Comparison of ENCODE assay signal across 1 cellular context in the genomic region with DNA sequence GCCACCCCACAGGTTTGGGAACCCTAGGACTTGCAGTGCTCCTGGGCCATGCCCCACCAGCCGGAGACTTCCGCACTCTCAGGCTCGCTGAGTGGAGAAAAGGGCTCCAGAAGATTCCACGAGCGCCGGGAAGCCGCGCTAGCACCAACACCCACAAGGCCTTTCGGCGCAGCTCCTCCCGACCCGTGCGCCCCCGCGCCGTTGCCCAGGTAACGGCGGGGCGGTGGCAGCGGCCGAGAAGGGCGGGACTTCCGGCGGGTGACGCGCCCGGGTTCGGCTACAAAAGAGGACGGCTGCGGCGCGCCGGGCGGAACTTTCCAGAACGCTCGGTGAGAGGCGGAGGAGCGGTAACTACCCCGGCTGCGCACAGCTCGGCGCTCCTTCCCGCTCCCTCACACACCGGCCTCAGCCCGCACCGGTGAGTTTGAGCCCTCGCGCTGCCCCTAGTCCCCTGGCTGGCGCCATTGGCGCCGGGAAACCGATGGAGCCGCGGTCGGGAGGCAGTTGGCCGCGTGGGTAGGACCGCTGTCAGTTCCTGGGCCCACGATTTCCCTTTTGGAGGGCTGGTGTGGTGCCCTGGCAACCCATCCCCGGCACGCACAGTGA.
TF ChIP-seq lines count a peak whose summit lies in the region.

A gene (plus strand): TSS at position 308 of the 606 bp plus-strand sequence. CDS start 1,212 bp downstream, outside the sequence.

TF ChIP-seq in K562, 482 proteins besides CTCF, POLR2A, EP300 and RAD21 (continued from another document and continues in another):
- 0 out of 2 replicates have a peak, but pooled peaks have one; percentile 43 for TF ChIP-seq FOXP1 (CRISPR knock-in tag; IDR thresholded peaks at IDR 0.05)
- TF ChIP-seq, protein P1, sequence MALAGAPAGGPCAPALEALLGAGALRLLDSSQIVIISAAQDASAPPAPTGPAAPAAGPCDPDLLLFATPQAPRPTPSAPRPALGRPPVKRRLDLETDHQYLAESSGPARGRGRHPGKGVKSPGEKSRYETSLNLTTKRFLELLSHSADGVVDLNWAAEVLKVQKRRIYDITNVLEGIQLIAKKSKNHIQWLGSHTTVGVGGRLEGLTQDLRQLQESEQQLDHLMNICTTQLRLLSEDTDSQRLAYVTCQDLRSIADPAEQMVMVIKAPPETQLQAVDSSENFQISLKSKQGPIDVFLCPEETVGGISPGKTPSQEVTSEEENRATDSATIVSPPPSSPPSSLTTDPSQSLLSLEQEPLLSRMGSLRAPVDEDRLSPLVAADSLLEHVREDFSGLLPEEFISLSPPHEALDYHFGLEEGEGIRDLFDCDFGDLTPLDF (CRISPR knock-in tag; IDR thresholded peaks at IDR 0.05): peak; percentile 59; the same call in 1 of the 2 replicates
- no peak for TF ChIP-seq FOSL1 (tag; conservative IDR thresholded peaks at IDR 0.05)
- TF ChIP-seq PHF20 (IDR thresholded peaks at IDR 0.05; ENCODE audit: partially characterized antibody): peak; percentile 33
- no peak for TF ChIP-seq ZNF197 (CRISPR knock-in tag; IDR thresholded peaks at IDR 0.05; ENCODE audit: low read depth)
- TF ChIP-seq ETV1 (tag; conservative IDR thresholded peaks at IDR 0.05; ENCODE audit: low read depth): no peak; the same call in 1 of the 2 replicates
- peak; percentile 100 for TF ChIP-seq RBFOX2 (IDR thresholded peaks at IDR 0.05; ENCODE audit: low read depth, low read length)
- no peak for TF ChIP-seq HLTF (IDR thresholded peaks at IDR 0.05)
- TF ChIP-seq ZNF140 (CRISPR knock-in tag; IDR thresholded peaks at IDR 0.05): no peak
- no peak for TF ChIP-seq KLF10 (CRISPR knock-in tag; IDR thresholded peaks at IDR 0.05)
- TF ChIP-seq U2AF1 (optimal IDR thresholded peaks at IDR 0.05; ENCODE audit: low read depth, low read length): peak; percentile 61
- no peak for TF ChIP-seq MTF1 (CRISPR knock-in tag; IDR thresholded peaks at IDR 0.05; ENCODE audit: borderline replicate concordance)
- TF ChIP-seq, protein P2, sequence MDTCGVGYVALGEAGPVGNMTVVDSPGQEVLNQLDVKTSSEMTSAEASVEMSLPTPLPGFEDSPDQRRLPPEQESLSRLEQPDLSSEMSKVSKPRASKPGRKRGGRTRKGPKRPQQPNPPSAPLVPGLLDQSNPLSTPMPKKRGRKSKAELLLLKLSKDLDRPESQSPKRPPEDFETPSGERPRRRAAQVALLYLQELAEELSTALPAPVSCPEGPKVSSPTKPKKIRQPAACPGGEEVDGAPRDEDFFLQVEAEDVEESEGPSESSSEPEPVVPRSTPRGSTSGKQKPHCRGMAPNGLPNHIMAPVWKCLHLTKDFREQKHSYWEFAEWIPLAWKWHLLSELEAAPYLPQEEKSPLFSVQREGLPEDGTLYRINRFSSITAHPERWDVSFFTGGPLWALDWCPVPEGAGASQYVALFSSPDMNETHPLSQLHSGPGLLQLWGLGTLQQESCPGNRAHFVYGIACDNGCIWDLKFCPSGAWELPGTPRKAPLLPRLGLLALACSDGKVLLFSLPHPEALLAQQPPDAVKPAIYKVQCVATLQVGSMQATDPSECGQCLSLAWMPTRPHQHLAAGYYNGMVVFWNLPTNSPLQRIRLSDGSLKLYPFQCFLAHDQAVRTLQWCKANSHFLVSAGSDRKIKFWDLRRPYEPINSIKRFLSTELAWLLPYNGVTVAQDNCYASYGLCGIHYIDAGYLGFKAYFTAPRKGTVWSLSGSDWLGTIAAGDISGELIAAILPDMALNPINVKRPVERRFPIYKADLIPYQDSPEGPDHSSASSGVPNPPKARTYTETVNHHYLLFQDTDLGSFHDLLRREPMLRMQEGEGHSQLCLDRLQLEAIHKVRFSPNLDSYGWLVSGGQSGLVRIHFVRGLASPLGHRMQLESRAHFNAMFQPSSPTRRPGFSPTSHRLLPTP (IDR thresholded peaks at IDR 0.05; ENCODE audit: borderline replicate concordance, extremely low read depth, insufficient read length): no peak
- TF ChIP-seq RAD51 (IDR thresholded peaks at IDR 0.05; ENCODE audit: borderline replicate concordance, low read depth): no peak
- TF ChIP-seq FIP1L1 (IDR thresholded peaks at IDR 0.05; ENCODE audit: low read depth, low read length, poor library complexity, severe bottlenecking): peak; percentile 81
- TF ChIP-seq ILF3 (IDR thresholded peaks at IDR 0.05; ENCODE audit: borderline replicate concordance): no peak; the same call in 1 of the 2 replicates
- TF ChIP-seq SNRNP70 (optimal IDR thresholded peaks at IDR 0.05; ENCODE audit: low read depth, low read length): no peak
- TF ChIP-seq, protein P3, sequence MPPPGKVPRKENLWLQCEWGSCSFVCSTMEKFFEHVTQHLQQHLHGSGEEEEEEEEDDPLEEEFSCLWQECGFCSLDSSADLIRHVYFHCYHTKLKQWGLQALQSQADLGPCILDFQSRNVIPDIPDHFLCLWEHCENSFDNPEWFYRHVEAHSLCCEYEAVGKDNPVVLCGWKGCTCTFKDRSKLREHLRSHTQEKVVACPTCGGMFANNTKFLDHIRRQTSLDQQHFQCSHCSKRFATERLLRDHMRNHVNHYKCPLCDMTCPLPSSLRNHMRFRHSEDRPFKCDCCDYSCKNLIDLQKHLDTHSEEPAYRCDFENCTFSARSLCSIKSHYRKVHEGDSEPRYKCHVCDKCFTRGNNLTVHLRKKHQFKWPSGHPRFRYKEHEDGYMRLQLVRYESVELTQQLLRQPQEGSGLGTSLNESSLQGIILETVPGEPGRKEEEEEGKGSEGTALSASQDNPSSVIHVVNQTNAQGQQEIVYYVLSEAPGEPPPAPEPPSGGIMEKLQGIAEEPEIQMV (tag; conservative IDR thresholded peaks at IDR 0.05; ENCODE audit: low read depth): no peak
- TF ChIP-seq, protein P4, sequence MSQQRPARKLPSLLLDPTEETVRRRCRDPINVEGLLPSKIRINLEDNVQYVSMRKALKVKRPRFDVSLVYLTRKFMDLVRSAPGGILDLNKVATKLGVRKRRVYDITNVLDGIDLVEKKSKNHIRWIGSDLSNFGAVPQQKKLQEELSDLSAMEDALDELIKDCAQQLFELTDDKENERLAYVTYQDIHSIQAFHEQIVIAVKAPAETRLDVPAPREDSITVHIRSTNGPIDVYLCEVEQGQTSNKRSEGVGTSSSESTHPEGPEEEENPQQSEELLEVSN (IDR thresholded peaks at IDR 0.05; ENCODE audit: borderline replicate concordance in 1 of 2, extremely low read depth in 1 of 2, insufficient read depth in 1 of 2, insufficient read length in 1 of 2, low read depth in 1 of 2, low read length in 1 of 2, poor library complexity in 1 of 2, severe bottlenecking in 1 of 2): peak in 1 of 2 experiments; percentile 35
- no peak for TF ChIP-seq WHSC1 (IDR thresholded peaks at IDR 0.05; ENCODE audit: low read length)
- TF ChIP-seq LARP7 (IDR thresholded peaks at IDR 0.05): no peak
- no peak for TF ChIP-seq ZNF146 (CRISPR knock-in tag; IDR thresholded peaks at IDR 0.05; ENCODE audit: unreplicated experiment)
- peak; percentile 91; the same call in 1 of the 2 replicates for TF ChIP-seq GTF2E2 (tag; IDR thresholded peaks at IDR 0.05)
- TF ChIP-seq IFI16 (CRISPR knock-in tag; IDR thresholded peaks at IDR 0.05): no peak
- no peak for TF ChIP-seq TRIM28 (IDR thresholded peaks at IDR 0.05)
- peak in 1 of 2 experiments; percentile 65; a peak in 1 of 4 replicates for TF ChIP-seq SIN3A (IDR thresholded peaks at IDR 0.05; ENCODE audit: borderline replicate concordance in 2 of 2, control insufficient read depth in 1 of 2, low read depth in 2 of 2, low read length in 2 of 2)
- TF ChIP-seq KLF6 (CRISPR knock-in tag; IDR thresholded peaks at IDR 0.05; ENCODE audit: borderline replicate concordance): no peak
- TF ChIP-seq C11orf30 (IDR thresholded peaks at IDR 0.05; ENCODE audit: low read depth): no peak
- no peak for TF ChIP-seq SRSF7 (optimal IDR thresholded peaks at IDR 0.05; ENCODE audit: low read depth, low read length)
- TF ChIP-seq ZNF274 (IDR thresholded peaks at IDR 0.05; ENCODE audit: borderline replicate concordance, low read depth, low read length): no peak
- TF ChIP-seq, protein P5, sequence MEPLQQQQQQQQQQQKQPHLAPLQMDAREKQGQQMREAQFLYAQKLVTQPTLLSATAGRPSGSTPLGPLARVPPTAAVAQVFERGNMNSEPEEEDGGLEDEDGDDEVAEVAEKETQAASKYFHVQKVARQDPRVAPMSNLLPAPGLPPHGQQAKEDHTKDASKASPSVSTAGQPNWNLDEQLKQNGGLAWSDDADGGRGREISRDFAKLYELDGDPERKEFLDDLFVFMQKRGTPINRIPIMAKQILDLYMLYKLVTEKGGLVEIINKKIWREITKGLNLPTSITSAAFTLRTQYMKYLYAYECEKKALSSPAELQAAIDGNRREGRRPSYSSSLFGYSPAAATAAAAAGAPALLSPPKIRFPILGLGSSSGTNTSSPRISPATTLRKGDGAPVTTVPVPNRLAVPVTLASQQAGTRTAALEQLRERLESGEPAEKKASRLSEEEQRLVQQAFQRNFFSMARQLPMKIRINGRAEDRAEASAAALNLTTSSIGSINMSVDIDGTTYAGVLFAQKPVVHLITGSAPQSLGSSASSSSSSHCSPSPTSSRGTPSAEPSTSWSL (CRISPR knock-in tag; IDR thresholded peaks at IDR 0.05; ENCODE audit: borderline replicate concordance): no peak
- peak; percentile 71; the same call in 1 of the 2 replicates for TF ChIP-seq RBM14 (IDR thresholded peaks at IDR 0.05; ENCODE audit: borderline replicate concordance, insufficient read depth, low read depth, low read length)
- peak; percentile 82 for TF ChIP-seq GTF2A2 (tag; IDR thresholded peaks at IDR 0.05)
- no peak for TF ChIP-seq ZNF134 (CRISPR knock-in tag; conservative IDR thresholded peaks at IDR 0.05)
- no peak for TF ChIP-seq POLR2AphosphoS2 (IDR thresholded peaks at IDR 0.05; ENCODE audit: low read length)
- TF ChIP-seq, protein P6, sequence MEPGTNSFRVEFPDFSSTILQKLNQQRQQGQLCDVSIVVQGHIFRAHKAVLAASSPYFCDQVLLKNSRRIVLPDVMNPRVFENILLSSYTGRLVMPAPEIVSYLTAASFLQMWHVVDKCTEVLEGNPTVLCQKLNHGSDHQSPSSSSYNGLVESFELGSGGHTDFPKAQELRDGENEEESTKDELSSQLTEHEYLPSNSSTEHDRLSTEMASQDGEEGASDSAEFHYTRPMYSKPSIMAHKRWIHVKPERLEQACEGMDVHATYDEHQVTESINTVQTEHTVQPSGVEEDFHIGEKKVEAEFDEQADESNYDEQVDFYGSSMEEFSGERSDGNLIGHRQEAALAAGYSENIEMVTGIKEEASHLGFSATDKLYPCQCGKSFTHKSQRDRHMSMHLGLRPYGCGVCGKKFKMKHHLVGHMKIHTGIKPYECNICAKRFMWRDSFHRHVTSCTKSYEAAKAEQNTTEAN (CRISPR knock-in tag; IDR thresholded peaks at IDR 0.05): no peak
- TF ChIP-seq, protein P7, sequence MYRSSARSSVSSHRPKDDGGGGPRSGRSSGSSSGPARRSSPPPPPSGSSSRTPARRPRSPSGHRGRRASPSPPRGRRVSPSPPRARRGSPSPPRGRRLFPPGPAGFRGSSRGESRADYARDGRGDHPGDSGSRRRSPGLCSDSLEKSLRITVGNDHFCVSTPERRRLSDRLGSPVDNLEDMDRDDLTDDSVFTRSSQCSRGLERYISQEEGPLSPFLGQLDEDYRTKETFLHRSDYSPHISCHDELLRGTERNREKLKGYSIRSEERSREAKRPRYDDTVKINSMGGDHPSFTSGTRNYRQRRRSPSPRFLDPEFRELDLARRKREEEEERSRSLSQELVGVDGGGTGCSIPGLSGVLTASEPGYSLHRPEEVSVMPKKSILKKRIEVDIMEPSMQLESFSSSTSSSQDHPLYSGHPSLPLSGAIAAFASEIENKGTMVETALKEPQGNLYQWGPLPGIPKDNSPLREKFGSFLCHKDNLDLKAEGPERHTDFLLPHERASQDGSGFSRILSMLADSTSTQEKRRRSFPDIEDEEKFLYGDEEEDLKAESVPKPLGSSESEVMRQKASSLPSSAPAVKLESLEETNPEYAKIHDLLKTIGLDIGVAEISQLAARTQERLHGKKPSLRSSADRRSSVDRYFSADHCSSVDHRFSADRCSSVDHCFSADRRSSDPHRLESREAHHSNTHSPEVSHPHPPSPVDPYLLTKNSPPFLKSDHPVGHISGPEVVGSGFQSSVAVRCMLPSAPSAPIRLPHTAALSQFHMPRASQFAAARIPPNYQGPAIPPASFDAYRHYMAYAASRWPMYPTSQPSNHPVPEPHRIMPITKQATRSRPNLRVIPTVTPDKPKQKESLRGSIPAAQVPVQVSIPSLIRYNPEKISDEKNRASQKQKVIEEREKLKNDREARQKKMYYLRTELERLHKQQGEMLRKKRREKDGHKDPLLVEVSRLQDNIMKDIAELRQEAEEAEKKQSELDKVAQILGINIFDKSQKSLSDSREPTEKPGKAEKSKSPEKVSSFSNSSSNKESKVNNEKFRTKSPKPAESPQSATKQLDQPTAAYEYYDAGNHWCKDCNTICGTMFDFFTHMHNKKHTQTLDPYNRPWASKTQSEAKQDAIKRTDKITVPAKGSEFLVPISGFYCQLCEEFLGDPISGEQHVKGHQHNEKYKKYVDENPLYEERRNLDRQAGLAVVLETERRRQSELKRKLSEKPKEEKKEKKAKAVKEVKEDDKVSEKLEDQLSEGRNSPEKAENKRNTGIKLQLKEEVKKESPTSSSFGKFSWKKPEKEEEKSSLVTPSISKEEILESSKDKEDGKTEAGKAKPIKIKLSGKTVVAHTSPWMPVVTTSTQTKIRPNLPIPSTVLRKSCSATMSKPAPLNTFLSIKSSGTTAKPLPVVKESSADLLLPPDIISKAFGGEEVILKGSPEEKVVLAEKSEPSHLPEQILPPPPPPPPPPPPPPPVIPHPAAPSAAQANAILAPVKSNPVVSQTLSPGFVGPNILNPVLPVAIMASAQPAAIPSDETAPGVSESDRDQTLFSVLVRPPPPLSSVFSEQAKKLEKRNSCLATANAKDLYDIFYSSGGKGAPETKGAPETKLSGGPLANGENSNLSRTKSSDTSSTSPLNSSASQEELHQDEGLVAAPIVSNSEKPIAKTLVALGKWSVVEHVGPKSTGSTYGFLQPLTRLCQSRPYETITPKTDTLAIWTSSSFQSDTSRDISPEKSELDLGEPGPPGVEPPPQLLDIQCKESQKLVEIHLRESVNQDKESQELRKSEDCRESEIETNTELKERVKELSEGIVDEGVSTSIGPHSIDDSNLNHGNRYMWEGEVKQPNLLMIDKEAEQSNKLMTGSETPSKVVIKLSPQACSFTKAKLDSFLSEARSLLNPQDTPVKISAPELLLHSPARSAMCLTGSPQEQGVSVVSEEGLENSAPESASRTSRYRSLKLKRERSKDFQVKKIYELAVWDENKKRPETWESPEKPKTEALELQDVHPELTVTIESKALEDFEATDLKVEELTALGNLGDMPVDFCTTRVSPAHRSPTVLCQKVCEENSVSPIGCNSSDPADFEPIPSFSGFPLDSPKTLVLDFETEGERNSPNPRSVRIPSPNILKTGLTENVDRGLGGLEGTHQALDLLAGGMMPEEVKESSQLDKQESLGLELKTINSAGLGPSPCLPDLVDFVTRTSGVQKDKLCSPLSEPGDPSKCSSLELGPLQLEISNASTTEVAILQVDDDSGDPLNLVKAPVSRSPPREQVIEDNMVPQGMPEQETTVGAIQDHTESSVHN (IDR thresholded peaks at IDR 0.05; ENCODE audit: borderline replicate concordance in 1 of 2, low read depth in 1 of 2): no peak
- no peak for TF ChIP-seq HSF4 (CRISPR knock-in tag; IDR thresholded peaks at IDR 0.05; ENCODE audit: borderline replicate concordance)
- peak; percentile 88 for TF ChIP-seq CHD1 (IDR thresholded peaks at IDR 0.05; ENCODE audit: low read length)
- TF ChIP-seq, protein P8, sequence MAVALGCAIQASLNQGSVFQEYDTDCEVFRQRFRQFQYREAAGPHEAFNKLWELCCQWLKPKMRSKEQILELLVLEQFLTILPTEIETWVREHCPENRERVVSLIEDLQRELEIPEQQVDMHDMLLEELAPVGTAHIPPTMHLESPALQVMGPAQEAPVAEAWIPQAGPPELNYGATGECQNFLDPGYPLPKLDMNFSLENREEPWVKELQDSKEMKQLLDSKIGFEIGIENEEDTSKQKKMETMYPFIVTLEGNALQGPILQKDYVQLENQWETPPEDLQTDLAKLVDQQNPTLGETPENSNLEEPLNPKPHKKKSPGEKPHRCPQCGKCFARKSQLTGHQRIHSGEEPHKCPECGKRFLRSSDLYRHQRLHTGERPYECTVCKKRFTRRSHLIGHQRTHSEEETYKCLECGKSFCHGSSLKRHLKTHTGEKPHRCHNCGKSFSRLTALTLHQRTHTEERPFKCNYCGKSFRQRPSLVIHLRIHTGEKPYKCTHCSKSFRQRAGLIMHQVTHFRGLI (CRISPR knock-in tag; IDR thresholded peaks at IDR 0.05): no peak
- no peak for TF ChIP-seq ZEB2 (IDR thresholded peaks at IDR 0.05)
